ENCODE assay signal across 10 cellular contexts in the genomic region with DNA sequence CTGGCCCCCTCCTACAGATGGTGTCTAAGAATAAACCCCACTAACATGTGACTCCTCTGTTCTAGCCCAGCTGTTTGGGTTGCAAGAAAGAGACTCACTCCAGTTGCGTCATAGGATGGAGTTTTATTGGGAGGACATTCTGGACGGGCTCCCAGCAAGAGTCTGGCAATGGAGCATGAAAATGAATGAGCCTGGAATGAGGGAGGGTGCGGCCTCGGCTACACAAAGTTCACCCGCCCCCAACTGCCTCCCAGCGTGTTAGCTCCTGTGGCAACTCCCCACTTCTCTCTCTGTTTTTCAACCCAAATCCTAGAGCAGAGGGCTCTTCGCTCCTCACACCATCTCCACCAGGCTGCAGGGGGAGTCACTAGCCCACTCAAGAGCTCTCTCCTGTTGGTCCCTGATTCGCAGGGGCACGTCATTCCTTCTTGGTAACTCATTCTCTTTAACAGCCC. TPM values are rescaled to one million over a fixed set of nuclear protein-coding genes. Genes with fewer than 3 reads are reported as not detected.
DNase-seq lines count a peak whose midpoint lies in the region; ATAC-seq and TF ChIP-seq lines count a peak whose summit lies in the region.
"Had no signal": no experiment of that assay in that cellular context is flagged by ENCODE, and none has a peak within 500 bp of the region (broad histone marks: within the 10 kb centered on the region; RNA-seq: fewer than 3 reads in every experiment).

No MANE protein-coding gene starts in this region.

- H3K4me1 ChIP-seq in body of pancreas (no peaks in the 10 kb centered on the region), stomach smooth muscle (ENCODE audit: control insufficient read depth, insufficient read depth, low read length) (peaks cover 18% of the 10 kb centered on the region)

- ATAC-seq in body of pancreas = peak; percentile 59
- ATAC-seq in GM18870 (IDR thresholded peaks at IDR 0.05; ENCODE audit: unreplicated experiment) = no peak
- ATAC-seq in HG02759 (IDR thresholded peaks at IDR 0.05; ENCODE audit: unreplicated experiment) = no peak

- H3K4me3 ChIP-seq in HFF-Myc (replicated peaks; ENCODE audit: low read depth, low read length) (no peak overlapping the region), body of pancreas (no peak overlapping the region), stomach smooth muscle (ENCODE audit: low read length in 2 of 2) (peak overlapping the region; percentile 49 to 62)

- DNase-seq in HFF-Myc (ENCODE audit: extremely low read depth, low read depth) = peak; percentile 83
- DNase-seq in body of pancreas = peak; percentile 30 to 67 (median 55)
- DNase-seq in inferior parietal cortex (ENCODE audit: extremely low spot score) = peak; percentile 54
- DNase-seq in stimulated activated CD4-positive, alpha-beta T cell treated with anti-CD3 and anti-CD28 coated beads, Interleukin-4, amount 100 ng/mL, for 1 hour = no peak
- DNase-seq in germinal center (ENCODE audit: low spot score) = no peak
- DNase-seq: NCI-H1436, retina had no signal

- peak overlapping the region in 1 of 2 donors; percentile 32 for H3K9ac ChIP-seq in stomach smooth muscle (ENCODE audit: low read length in 2 of 2)

- TF ChIP-seq CTCF in HFF-Myc (IDR thresholded peaks at IDR 0.05; ENCODE audit: low read depth, low read length, missing control alignments) (no peak), body of pancreas (IDR thresholded peaks at IDR 0.05) (no peak)

- H3K27me3 ChIP-seq in body of pancreas (peaks cover 0 to 5% of the 10 kb centered on the region in 2 donors), stomach smooth muscle (ENCODE audit: control insufficient read depth in 1 of 2, insufficient read depth in 2 of 2, low read length in 2 of 2) (no peaks in the 10 kb centered on the region)

- intact Hi-C loops in body of pancreas (cut with DNase I) = no loop called here

- H3K27ac ChIP-seq in body of pancreas (peak overlapping the region in 1 of 4 donors; percentile 5), stomach smooth muscle (ENCODE audit: low read length) (peak overlapping the region; percentile 41)

- H3K9me3 ChIP-seq in body of pancreas = no peaks in the 10 kb centered on the region
- no peaks in the 10 kb centered on the region for H3K9me3 ChIP-seq in stomach smooth muscle (ENCODE audit: control insufficient read depth in 2 of 2, low read length in 2 of 2)

- no peak for TF ChIP-seq POLR2A in body of pancreas (IDR thresholded peaks at IDR 0.05)

- 44 to 49% methylated on average over 9 of the region's 9 CpGs for WGBS in body of pancreas, 2 donors

- H3K36me3 ChIP-seq in body of pancreas (replicated peaks in 1 of 2; ENCODE audit: insufficient read depth in 1 of 2, low read depth in 2 of 2) (no peaks in the 10 kb centered on the region), stomach smooth muscle (ENCODE audit: control insufficient read depth in 2 of 2, insufficient read depth in 2 of 2, low read length in 2 of 2) (no peaks in the 10 kb centered on the region)

RNA-seq across cellular contexts. Expression of gene ADAM33, which starts 5.1 kb away (rescaled TPM):
- 10 to 100 TPM; 11.2 to 29.0 TPM for total RNA-seq in body of pancreas

RNA-seq across cellular contexts. Expression of gene GFRA4, which starts 23.7 kb away (rescaled TPM):
- total RNA-seq in body of pancreas = not detected

RNA-seq across cellular contexts. Expression of gene SIGLEC1, which starts 25.5 kb away (rescaled TPM):
- 1 to 10 TPM; 2.1 to 5.9 TPM for total RNA-seq in body of pancreas

RNA-seq across cellular contexts. Expression of gene HSPA12B, which starts 45.6 kb away (rescaled TPM):
- total RNA-seq in body of pancreas = 1 to 10 TPM; 3.3 to 4.4 TPM

Comparison
In these comparisons a context has a peak if more than half of its experiments do, and no peak if none do; other contexts are left out.
1. DNase-seq: peak in HFF-Myc (single experiment), body of pancreas (4 of 4) and inferior parietal cortex (single experiment); none in stimulated activated CD4-positive, alpha-beta T cell treated with anti-CD3 and anti-CD28 coated beads, Interleukin-4, amount 100 ng/mL, for 1 hour (single experiment) and germinal center (single experiment).
2. H3K4me3 ChIP-seq: peak in stomach smooth muscle (2 of 2); none in HFF-Myc (single experiment) and body of pancreas (0 of 2).